Comparison of ENCODE assay signal across 8 cellular contexts in genomic region chr15:69298697-69299441, GRCh38. TPM values are rescaled to one million over a fixed set of nuclear protein-coding genes. Genes with fewer than 3 reads are reported as not detected.
DNase-seq lines count a peak whose midpoint lies in the region; ATAC-seq and FAIRE-seq lines count a peak whose summit lies in the region.

TSS of gene PAQR5 (plus strand) at chr15:69298912. CDS start at chr15:69360081, 61,169 bp downstream.

- H3K27ac Mint-ChIP-seq in effector memory CD8-positive, alpha-beta T cell, result peak within 1 kb of the TSS; percentile 47 to 56

- H3K9me3 Mint-ChIP-seq in effector memory CD8-positive, alpha-beta T cell, result no peaks in the 10 kb centered on the region

- H3K27me3 Mint-ChIP-seq in effector memory CD8-positive, alpha-beta T cell, result peaks cover 57 to 95% of the 10 kb centered on the region in 2 donors

- no peaks in the 10 kb centered on the region for H3K36me3 Mint-ChIP-seq in effector memory CD8-positive, alpha-beta T cell (ENCODE audit: insufficient read depth)

- H3K4me3 Mint-ChIP-seq in effector memory CD8-positive, alpha-beta T cell, result peak within 1 kb of the TSS; percentile 60 to 66

- peak; percentile 59 for FAIRE-seq in urothelium cell line (lab: Jason Lieb, UNC)

- peak; percentile 65 for DNase-seq in activated CD8-positive, alpha-beta memory T cell treated with anti-CD3 and anti-CD28 coated beads for 24 hours
- no peak for DNase-seq in activated CD8-positive, alpha-beta memory T cell treated with anti-CD3 and anti-CD28 coated beads, Interleukin-2, amount 50 U/mL, for 4 hours
- DNase-seq in RPMI7951 (ENCODE audit: low read depth), result peak; percentile 24
- no peak for DNase-seq in effector memory CD8-positive, alpha-beta T cell
- peak; percentile 46 for DNase-seq in mucosa of gallbladder (ENCODE audit: low spot score)
- peak; percentile 88 for DNase-seq in urothelium cell line (ENCODE audit: low spot score)

- H3K4me1 Mint-ChIP-seq in effector memory CD8-positive, alpha-beta T cell (ENCODE audit: low read depth in 2 of 2), result peaks cover 4 to 12% of the 10 kb centered on the region in 2 donors

- ATAC-seq in effector memory CD8-positive, alpha-beta T cell (replicated peaks), result no peak
- no peak for ATAC-seq in GM18868 (IDR thresholded peaks at IDR 0.05; ENCODE audit: unreplicated experiment)
- no peak for ATAC-seq in HG03095 (IDR thresholded peaks at IDR 0.05; ENCODE audit: unreplicated experiment)

RNA-seq across cellular contexts. Expression of gene PAQR5, which starts in this region (rescaled TPM):
- total RNA-seq in RPMI7951 (2014; rRNA removed; shearing (Covaris generic)), result 3.3 and 3.5 TPM in 2 replicates
- 20.5 TPM for total RNA-seq in mucosa of gallbladder

Comparison
In these comparisons a context has a peak if more than half of its experiments do, and no peak if none do; other contexts are left out.
1. DNase-seq: peak in activated CD8-positive, alpha-beta memory T cell treated with anti-CD3 and anti-CD28 coated beads for 24 hours (single experiment), RPMI7951 (single experiment), mucosa of gallbladder (single experiment) and urothelium cell line (single experiment); none in activated CD8-positive, alpha-beta memory T cell treated with anti-CD3 and anti-CD28 coated beads, Interleukin-2, amount 50 U/mL, for 4 hours (single experiment) and effector memory CD8-positive, alpha-beta T cell (0 of 3).